Comparison of ENCODE assay signal across 17 cellular contexts in the genomic region with DNA sequence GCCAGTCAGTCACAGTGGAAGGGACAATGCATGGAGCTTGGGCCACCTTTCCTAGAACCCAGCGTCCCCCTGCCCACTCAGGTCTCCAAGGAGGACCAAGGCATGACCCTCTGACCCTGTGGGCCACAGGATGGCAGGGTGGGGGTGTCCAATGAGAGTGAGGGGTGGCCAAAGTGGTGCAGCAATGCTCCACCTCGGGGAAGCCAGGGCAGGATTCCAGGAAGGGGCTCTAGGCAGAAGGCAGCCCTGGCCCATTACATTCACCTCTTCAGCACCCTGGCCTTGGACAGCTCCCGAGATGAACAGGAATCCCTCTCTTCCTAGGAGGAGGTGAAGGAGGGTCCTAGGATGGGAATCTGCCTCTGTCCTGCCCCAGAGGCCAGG.
A peak's percentile ranks its signal among the peaks of the same experiment; 100 is the strongest.
DNase-seq lines count a peak whose midpoint lies in the region; ATAC-seq and TF ChIP-seq lines count a peak whose summit lies in the region.
"Had no signal": no experiment of that assay in that cellular context is flagged by ENCODE, and none has a peak within 500 bp of the region (broad histone marks: within the 10 kb centered on the region; RNA-seq: fewer than 3 reads in every experiment).

No MANE protein-coding gene starts in this region.

- TF ChIP-seq CTCF in breast epithelium (IDR thresholded peaks at IDR 0.05) (no peak), mammary epithelial cell (conservative IDR thresholded peaks at IDR 0.05 in 1 of 2, IDR thresholded peaks at IDR 0.05 in 1 of 2; ENCODE audit: extremely low read depth in 1 of 2, insufficient read depth in 1 of 2, low read depth in 1 of 2, low read length in 2 of 2) (no peak), testis (IDR thresholded peaks at IDR 0.05) (no peak), osteoblast (IDR thresholded peaks at IDR 0.05; ENCODE audit: extremely low read depth, low read depth, low read length) (no peak), brain microvascular endothelial cell (IDR thresholded peaks at IDR 0.05; ENCODE audit: low read depth, low read length, missing control alignments) (no peak)

- no peak for TF ChIP-seq POLR2A in breast epithelium (IDR thresholded peaks at IDR 0.05)
- TF ChIP-seq POLR2A in testis (IDR thresholded peaks at IDR 0.05), result no peak

- no peak for ATAC-seq in HG02885 (IDR thresholded peaks at IDR 0.05; ENCODE audit: poor library complexity, unreplicated experiment)
- ATAC-seq: Panc1 had no signal

- H3K79me2 ChIP-seq in mammary epithelial cell (ENCODE audit: insufficient read depth, low read length) (no peaks in the 10 kb centered on the region), osteoblast (ENCODE audit: insufficient read depth, low read length) (no peaks in the 10 kb centered on the region)

- H3K9ac ChIP-seq in mammary epithelial cell (ENCODE audit: insufficient read depth, low read length), result no peak overlapping the region

- H2AFZ ChIP-seq in mammary epithelial cell (ENCODE audit: low read depth, low read length), result no peak overlapping the region
- no peak overlapping the region for H2AFZ ChIP-seq in osteoblast (ENCODE audit: low read length)

- no peak overlapping the region for H3K4me3 ChIP-seq in breast epithelium
- H3K4me3 ChIP-seq in mammary epithelial cell (replicated peaks in 1 of 3; ENCODE audit: insufficient read depth in 1 of 3, low read depth in 2 of 3, low read length in 3 of 3), result no peak overlapping the region
- H3K4me3 ChIP-seq in testis, result no peak overlapping the region
- H3K4me3 ChIP-seq in osteoblast (ENCODE audit: insufficient read depth, low read length), result no peak overlapping the region
- no peak overlapping the region for H3K4me3 ChIP-seq in brain microvascular endothelial cell (ENCODE audit: low read depth, low read length)
- H3K4me3 ChIP-seq: sigmoid colon had no signal

- CTCF ChIA-PET in mammary epithelial cell (lab: Charles Lee; ENCODE audit: low non-redundant PET), result no interaction called here

- in situ Hi-C loops in mammary epithelial cell (cut with MboI; ENCODE audit: low sequenced_read_pairs in 2 of 2) (no loop called here), brain microvascular endothelial cell (cut with HindIII; ENCODE audit: low pct_ligation_motif_present, low sequenced_read_pairs) (no loop called here)

- H3K27ac ChIP-seq in breast epithelium, result no peak overlapping the region
- H3K27ac ChIP-seq in mammary epithelial cell (ENCODE audit: insufficient read depth, low read depth, low read length), result no peak overlapping the region
- no peak overlapping the region for H3K27ac ChIP-seq in testis
- no peak overlapping the region for H3K27ac ChIP-seq in osteoblast (ENCODE audit: low read depth, low read length)
- no peak overlapping the region for H3K27ac ChIP-seq in brain microvascular endothelial cell
- H3K27ac ChIP-seq: sigmoid colon, WERI-Rb-1 had no signal

- 40% methylated on average over 1 of the region's 3 CpGs for WGBS in mammary epithelial cell (ENCODE audit: low coverage, missing lambda C conversion rate)
- WGBS in testis, 2 donors, result 25 to 40% methylated on average over 2 to 3 of the region's 3 CpGs

- H3K4me2 ChIP-seq in mammary epithelial cell (ENCODE audit: insufficient read depth, low read depth, low read length), result no peak overlapping the region
- no peak overlapping the region for H3K4me2 ChIP-seq in osteoblast (ENCODE audit: insufficient read depth, low read length)

- H3K9me3 ChIP-seq in breast epithelium (peaks cover 0 to 4% of the 10 kb centered on the region in 2 donors), mammary epithelial cell (replicated peaks; ENCODE audit: insufficient read depth, low read length) (peaks cover 50% of the 10 kb centered on the region), testis (no peaks in the 10 kb centered on the region), osteoblast (ENCODE audit: low read depth, low read length) (no peaks in the 10 kb centered on the region)
- H3K9me3 ChIP-seq: sigmoid colon had no signal

- no TSS peak for BruUV-seq in mammary epithelial cell (replicated peaks; lab: Mats Ljungman, UMichigan)

- H3K27me3 ChIP-seq in breast epithelium (peaks cover 0 to 31% of the 10 kb centered on the region in 2 donors), mammary epithelial cell (ENCODE audit: insufficient read depth, low read length) (no peaks in the 10 kb centered on the region), testis (no peaks in the 10 kb centered on the region), osteoblast (ENCODE audit: insufficient read depth, low read length) (no peaks in the 10 kb centered on the region), brain microvascular endothelial cell (replicated peaks) (no peaks in the 10 kb centered on the region)

- H3K36me3 ChIP-seq in breast epithelium (no peaks in the 10 kb centered on the region), mammary epithelial cell (ENCODE audit: insufficient read depth, low read length) (no peaks in the 10 kb centered on the region), testis (ENCODE audit: low read depth, missing control alignments) (no peaks in the 10 kb centered on the region), osteoblast (ENCODE audit: insufficient read depth, low read length) (no peaks in the 10 kb centered on the region), brain microvascular endothelial cell (replicated peaks) (no peaks in the 10 kb centered on the region)
- H3K36me3 ChIP-seq: sigmoid colon, WERI-Rb-1 had no signal

- H4K20me1 ChIP-seq in mammary epithelial cell (ENCODE audit: insufficient read depth, low read length) (no peaks in the 10 kb centered on the region), osteoblast (ENCODE audit: insufficient read depth, low read length) (no peaks in the 10 kb centered on the region)

- DNase-seq in breast epithelium (ENCODE audit: low spot score in 2 of 2), result peak; percentile 12 to 28
- DNase-seq in mammary epithelial cell, result no peak
- DNase-seq in RPMI8226, result peak; percentile 50
- peak; percentile 60 for DNase-seq in islet precursor cell
- peak; percentile 15 for DNase-seq in testis
- no peak for DNase-seq in osteoblast (ENCODE audit: insufficient read length, low spot score, missing footprints)
- DNase-seq in brain microvascular endothelial cell, result no peak
- DNase-seq: erythroblast, HFFc6, midbrain, NCI-H2081, NCI-H524 treated with DMSO at 0.1 percent for 48 hours, occipital lobe, sigmoid colon, WERI-Rb-1 had no signal

- no peaks in the 10 kb centered on the region for H3K4me1 ChIP-seq in breast epithelium
- no peaks in the 10 kb centered on the region for H3K4me1 ChIP-seq in mammary epithelial cell (ENCODE audit: insufficient read depth, low read length)
- H3K4me1 ChIP-seq in testis, result no peaks in the 10 kb centered on the region
- no peaks in the 10 kb centered on the region for H3K4me1 ChIP-seq in osteoblast (ENCODE audit: insufficient read depth, low read length)
- H3K4me1 ChIP-seq: sigmoid colon had no signal

- dilution Hi-C loops in mammary epithelial cell (cut with HindIII; ENCODE audit: low sequenced_read_pairs), result no loop called here

- intact Hi-C loops in breast epithelium (cut with DNase I; ENCODE audit: low total_unique reads) (no loop called here), mammary epithelial cell (cut with micrococcal nuclease) (no loop called here), testis (cut with DNase I; ENCODE audit: low total_unique reads) (no loop called here)

Comparison
In these comparisons a context has a peak if more than half of its experiments do, and no peak if none do; other contexts are left out.
1. DNase-seq: peak in breast epithelium (2 of 2), RPMI8226 (single experiment), islet precursor cell (single experiment) and testis (single experiment); none in mammary epithelial cell (single experiment), osteoblast (single experiment) and brain microvascular endothelial cell (single experiment).